In genomic region chr17:66713533-66714042, GRCh38 we compare ENCODE assay signal across 8 cellular contexts.
A peak's percentile ranks its signal among the peaks of the same experiment; 100 is the strongest.
DNase-seq lines count a peak whose midpoint lies in the region; ATAC-seq and TF ChIP-seq lines count a peak whose summit lies in the region.

No MANE protein-coding gene starts in this region.

- TF ChIP-seq POLR2A in right lobe of liver (IDR thresholded peaks at IDR 0.05): no peak

- H3K4me1 ChIP-seq in right lobe of liver: no peaks in the 10 kb centered on the region

- ATAC-seq in GM18858 (IDR thresholded peaks at IDR 0.05; ENCODE audit: unreplicated experiment): peak; percentile 72
- peak; percentile 65 for ATAC-seq in GM21423 (IDR thresholded peaks at IDR 0.05; ENCODE audit: unreplicated experiment)
- peak; percentile 68 for ATAC-seq in HG03521 (IDR thresholded peaks at IDR 0.05; ENCODE audit: unreplicated experiment)
- peak in 3 of 4 donors; percentile 13 to 36 (median 34) for ATAC-seq in right lobe of liver
- no peak for ATAC-seq in left lobe of liver

- H3K36me3 ChIP-seq in right lobe of liver: no peaks in the 10 kb centered on the region

- no peaks in the 10 kb centered on the region for H3K27me3 ChIP-seq in right lobe of liver

- no peaks in the 10 kb centered on the region for H3K9me3 ChIP-seq in right lobe of liver

- no peak for DNase-seq in right lobe of liver
- DNase-seq in left lobe of liver (ENCODE audit: low spot score): no peak
- DNase-seq in NCI-H2171 (lab: John Stamatoyannopoulos, UW): no peak
- DNase-seq in NOMO-1 treated with dmso at 0.1 percent for 144 hours (lab: John Stamatoyannopoulos, UW; ENCODE audit: unreplicated experiment): no peak
- no peak for DNase-seq in central memory CD4-positive, alpha-beta T cell

- intact Hi-C loops in right lobe of liver (cut with DNase I): loop anchor here in 1 of 2 donors (10.0 kb wide), 1 partner anchor 191 kb away; no protein-coding TSS in a partner anchor

- H3K27ac ChIP-seq in right lobe of liver: no peak overlapping the region

- WGBS in right lobe of liver (ENCODE audit: insufficient coverage, low coverage, low lambda C conversion rate, missing lambda C conversion rate): 100% methylated on average over 1 of the region's 6 CpGs

- no peak overlapping the region for H3K4me3 ChIP-seq in right lobe of liver

- TF ChIP-seq CTCF in right lobe of liver (IDR thresholded peaks at IDR 0.05): no peak
